ENCODE assay signal across 28 cellular contexts in genomic region chr10:59958882-59959281, GRCh38.
"Had no signal": no experiment of that assay in that cellular context is flagged by ENCODE, and none has a peak within 500 bp of the region (broad histone marks: within the 10 kb centered on the region; RNA-seq: fewer than 3 reads in every experiment).

No MANE protein-coding gene starts in this region.

- H3K4me3 Mint-ChIP-seq: activated CD4-positive, alpha-beta T cell treated with anti-CD3 and anti-CD28 coated beads for 36 hours; activated CD4-positive, alpha-beta T cell treated with anti-CD3 and anti-CD28 coated beads, Interleukin-2, amount 10 ng/mL, durations not matched to agents 7 days and 5 days; activated CD8-positive, alpha-beta T cell treated with anti-CD3 and anti-CD28 coated beads for 36 hours; activated naive CD4-positive, alpha-beta T cell treated with anti-CD3 and anti-CD28 coated beads for 36 hours; activated naive CD4-positive, alpha-beta T cell treated with anti-CD3 and anti-CD28 coated beads, Interleukin-2, amount 50 U/mL, for 24 hours; activated naive CD8-positive, alpha-beta T cell treated with anti-CD3 and anti-CD28 coated beads for 36 hours; activated naive CD8-positive, alpha-beta T cell treated with anti-CD3 and anti-CD28 coated beads, Interleukin-2, amount 50 U/mL, for 24 hours; activated T-cell treated with anti-CD3 and anti-CD28 coated beads, Interleukin-2, amount 50 U/mL, for 4 hours; activated T-helper 17 cell treated with anti-CD3 and anti-CD28 coated beads, Interleukin-2, amount 50 U/mL, for 72 hours; effector memory CD8-positive, alpha-beta T cell had no signal

- ATAC-seq: activated CD4-positive, alpha-beta T cell treated with anti-CD3 and anti-CD28 coated beads for 36 hours; activated CD8-positive, alpha-beta T cell treated with anti-CD3 and anti-CD28 coated beads for 36 hours; activated naive CD8-positive, alpha-beta T cell treated with anti-CD3 and anti-CD28 coated beads, Interleukin-2, amount 50 U/mL, for 24 hours; activated T-cell treated with anti-CD3 and anti-CD28 coated beads, Interleukin-2, amount 50 U/mL, for 4 hours; activated T-helper 17 cell treated with anti-CD3 and anti-CD28 coated beads, Interleukin-2, amount 50 U/mL, for 72 hours; body of pancreas; effector memory CD8-positive, alpha-beta T cell; gastroesophageal sphincter; heart right ventricle had no signal

- H3K9me3 Mint-ChIP-seq: activated CD4-positive, alpha-beta T cell treated with anti-CD3 and anti-CD28 coated beads, Interleukin-2, amount 10 ng/mL, durations not matched to agents 7 days and 5 days; activated CD8-positive, alpha-beta T cell treated with anti-CD3 and anti-CD28 coated beads for 36 hours; activated naive CD4-positive, alpha-beta T cell treated with anti-CD3 and anti-CD28 coated beads for 36 hours; activated naive CD4-positive, alpha-beta T cell treated with anti-CD3 and anti-CD28 coated beads, Interleukin-2, amount 50 U/mL, for 24 hours; activated naive CD8-positive, alpha-beta T cell treated with anti-CD3 and anti-CD28 coated beads for 36 hours; activated naive CD8-positive, alpha-beta T cell treated with anti-CD3 and anti-CD28 coated beads, Interleukin-2, amount 50 U/mL, for 24 hours; activated T-cell treated with anti-CD3 and anti-CD28 coated beads, Interleukin-2, amount 50 U/mL, for 4 hours; activated T-helper 17 cell treated with anti-CD3 and anti-CD28 coated beads, Interleukin-2, amount 50 U/mL, for 72 hours; effector memory CD8-positive, alpha-beta T cell had no signal

- H3K4me1 Mint-ChIP-seq: activated CD4-positive, alpha-beta T cell treated with anti-CD3 and anti-CD28 coated beads for 36 hours; activated CD4-positive, alpha-beta T cell treated with anti-CD3 and anti-CD28 coated beads, Interleukin-2, amount 10 ng/mL, durations not matched to agents 7 days and 5 days; activated naive CD4-positive, alpha-beta T cell treated with anti-CD3 and anti-CD28 coated beads, Interleukin-2, amount 50 U/mL, for 24 hours; activated naive CD8-positive, alpha-beta T cell treated with anti-CD3 and anti-CD28 coated beads for 36 hours; activated naive CD8-positive, alpha-beta T cell treated with anti-CD3 and anti-CD28 coated beads, Interleukin-2, amount 50 U/mL, for 24 hours; activated T-helper 17 cell treated with anti-CD3 and anti-CD28 coated beads, Interleukin-2, amount 50 U/mL, for 72 hours had no signal

- H3K4me1 ChIP-seq: adrenal gland, body of pancreas, gastroesophageal sphincter had no signal

- DNase-seq: activated CD4-positive, alpha-beta T cell treated with anti-CD3 and anti-CD28 coated beads for 36 hours; activated CD4-positive, alpha-beta T cell treated with anti-CD3 and anti-CD28 coated beads, Interleukin-2, amount 10 ng/mL, durations not matched to agents 7 days and 5 days; activated CD4-positive, alpha-beta T cell treated with anti-CD3 and anti-CD28 coated beads, Interleukin-2, amount 50 U/mL, for 48 hours; activated CD4-positive, CD25-positive, alpha-beta regulatory T cell; activated CD4-positive, CD25-positive, alpha-beta regulatory T cell treated with anti-CD3 and anti-CD28 coated beads, Interleukin-2, amount 50 U/mL, for 72 hours; activated CD8-positive, alpha-beta memory T cell treated with anti-CD3 and anti-CD28 coated beads for 24 hours; activated CD8-positive, alpha-beta T cell treated with anti-CD3 and anti-CD28 coated beads for 36 hours; activated effector memory CD4-positive, alpha-beta T cell treated with anti-CD3 and anti-CD28 coated beads, Interleukin-2, amount 50 U/mL, for 16 hours; activated naive CD4-positive, alpha-beta T cell treated with anti-CD3 and anti-CD28 coated beads for 36 hours; activated naive CD8-positive, alpha-beta T cell treated with anti-CD3 and anti-CD28 coated beads for 36 hours; activated naive CD8-positive, alpha-beta T cell treated with anti-CD3 and anti-CD28 coated beads, Interleukin-2, amount 50 U/mL, for 24 hours; activated T-cell treated with anti-CD3 and anti-CD28 coated beads, Interleukin-2, amount 50 U/mL, for 4 hours; adrenal gland; amygdala; aorta; body of pancreas; caudate nucleus; cortex of kidney; dermis blood vessel endothelial cell; effector CD4-positive, alpha-beta T cell; effector memory CD8-positive, alpha-beta T cell; erythroblast; esophagus squamous epithelium; foreskin melanocyte; heart right ventricle had no signal

- H3K27ac Mint-ChIP-seq: activated CD4-positive, alpha-beta T cell treated with anti-CD3 and anti-CD28 coated beads for 36 hours; activated CD4-positive, alpha-beta T cell treated with anti-CD3 and anti-CD28 coated beads, Interleukin-2, amount 10 ng/mL, durations not matched to agents 7 days and 5 days; activated CD8-positive, alpha-beta T cell treated with anti-CD3 and anti-CD28 coated beads for 36 hours; activated naive CD4-positive, alpha-beta T cell treated with anti-CD3 and anti-CD28 coated beads for 36 hours; activated naive CD4-positive, alpha-beta T cell treated with anti-CD3 and anti-CD28 coated beads, Interleukin-2, amount 50 U/mL, for 24 hours; activated naive CD8-positive, alpha-beta T cell treated with anti-CD3 and anti-CD28 coated beads for 36 hours; activated naive CD8-positive, alpha-beta T cell treated with anti-CD3 and anti-CD28 coated beads, Interleukin-2, amount 50 U/mL, for 24 hours; activated T-helper 17 cell treated with anti-CD3 and anti-CD28 coated beads, Interleukin-2, amount 50 U/mL, for 72 hours; effector memory CD8-positive, alpha-beta T cell had no signal

- H3K36me3 Mint-ChIP-seq: activated naive CD4-positive, alpha-beta T cell treated with anti-CD3 and anti-CD28 coated beads, Interleukin-2, amount 50 U/mL, for 24 hours; activated naive CD8-positive, alpha-beta T cell treated with anti-CD3 and anti-CD28 coated beads for 36 hours had no signal

- H3K9me3 ChIP-seq: adrenal gland, body of pancreas, esophagus squamous epithelium, gastroesophageal sphincter, heart right ventricle had no signal

- H3K36me3 ChIP-seq: adrenal gland, esophagus squamous epithelium, gastroesophageal sphincter, heart right ventricle had no signal

- H3K4me3 ChIP-seq: adrenal gland, body of pancreas, esophagus squamous epithelium, gastroesophageal sphincter, heart right ventricle had no signal

- H3K27ac ChIP-seq: adrenal gland, body of pancreas, esophagus squamous epithelium, gastroesophageal sphincter had no signal

- H3K27me3 ChIP-seq: adrenal gland, body of pancreas, esophagus squamous epithelium, gastroesophageal sphincter, heart right ventricle had no signal
